15 cellular contexts compared by ENCODE assay signal in the genomic region with DNA sequence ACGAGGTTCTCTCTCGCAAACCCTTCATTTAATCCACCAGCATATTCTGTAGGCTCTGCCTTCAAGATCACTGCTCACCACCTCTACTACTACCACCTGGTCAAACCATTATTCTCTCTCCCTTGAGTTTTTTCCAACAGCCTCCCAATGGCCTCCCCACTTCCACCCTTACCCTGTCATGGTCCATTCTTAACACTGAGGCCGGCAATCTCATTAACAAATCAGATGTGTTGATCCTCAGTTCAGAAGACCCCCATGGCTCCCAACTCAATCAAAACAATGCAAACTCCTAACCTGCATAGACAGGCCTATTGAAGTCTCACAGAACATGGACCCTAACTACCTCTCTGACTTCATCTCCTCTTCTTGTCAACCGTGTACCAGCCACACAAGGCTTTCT. TPM values are rescaled to one million over a fixed set of nuclear protein-coding genes. Genes with fewer than 3 reads are reported as not detected.
DNase-seq lines count a peak whose midpoint lies in the region; ATAC-seq and TF ChIP-seq lines count a peak whose summit lies in the region.
"Had no signal": no experiment of that assay in that cellular context is flagged by ENCODE, and none has a peak within 500 bp of the region (broad histone marks: within the 10 kb centered on the region; RNA-seq: fewer than 3 reads in every experiment).

No MANE protein-coding gene starts in this region.

- H3K27ac Mint-ChIP-seq in Caco-2 (ENCODE audit: unreplicated experiment) (peak overlapping the region; percentile 1), WTC11 (peak overlapping the region; percentile 50; the same call in 1 of the 2 replicates)

- peaks cover 57% of the 10 kb centered on the region for H3K36me3 ChIP-seq in BLaER1
- peaks cover 8% of the 10 kb centered on the region for H3K36me3 ChIP-seq in Caco-2 (ENCODE audit: control insufficient read depth, insufficient read depth, low read length)
- peaks cover 0 to 9% (median 7%) of the 10 kb centered on the region in 4 donors for H3K36me3 ChIP-seq in esophagus muscularis mucosa
- H3K36me3 ChIP-seq: ovary had no signal

- H3K4me2 ChIP-seq in BLaER1, result peak overlapping the region; percentile 88; the same call in 1 of the 2 replicates

- intact Hi-C loops in Caco-2 (cut with micrococcal nuclease; ENCODE audit: unreplicated experiment) (no loop called here), esophagus muscularis mucosa (cut with DNase I) (loop anchor here (1.0 kb wide), 1 partner anchor 23 kb away; no protein-coding TSS in a partner anchor)

- H3K27me3 ChIP-seq in BLaER1, result no peaks in the 10 kb centered on the region
- H3K27me3 ChIP-seq in Caco-2 (replicated peaks; ENCODE audit: control insufficient read depth, insufficient read depth, low read length), result no peaks in the 10 kb centered on the region
- no peaks in the 10 kb centered on the region for H3K27me3 ChIP-seq in esophagus muscularis mucosa
- H3K27me3 ChIP-seq: ovary had no signal

- H3K27me3 Mint-ChIP-seq in Caco-2 (ENCODE audit: insufficient read depth, unreplicated experiment), result no peaks in the 10 kb centered on the region
- no peaks in the 10 kb centered on the region for H3K27me3 Mint-ChIP-seq in WTC11 (ENCODE audit: low read depth)

- BruUV-seq in Caco-2 (replicated peaks; lab: Mats Ljungman, UMichigan), result no TSS peak

- ATAC-seq in WTC11 (no peak), GM21528 (IDR thresholded peaks at IDR 0.05; ENCODE audit: low FRiP score, unreplicated experiment) (no peak)
- ATAC-seq: sciatic nerve had no signal

- in situ Hi-C loops in G401 (cut with HindIII; ENCODE audit: low sequenced_read_pairs), result no loop called here

- H3K9me3 Mint-ChIP-seq in Caco-2 (ENCODE audit: unreplicated experiment) (no peaks in the 10 kb centered on the region), WTC11 (no peaks in the 10 kb centered on the region)

- peaks cover 1% of the 10 kb centered on the region for H3K36me3 Mint-ChIP-seq in Caco-2 (ENCODE audit: insufficient read depth, unreplicated experiment)
- H3K36me3 Mint-ChIP-seq in WTC11, result peaks cover 57% of the 10 kb centered on the region

- H3K4me1 ChIP-seq in BLaER1, result peaks cover 39% of the 10 kb centered on the region
- peaks cover 13% of the 10 kb centered on the region for H3K4me1 ChIP-seq in Caco-2
- peaks cover 24 to 30% (median 27%) of the 10 kb centered on the region in 4 donors for H3K4me1 ChIP-seq in esophagus muscularis mucosa

- peaks cover 16% of the 10 kb centered on the region for H4K20me1 ChIP-seq in BLaER1

- H3K4me3 Mint-ChIP-seq in Caco-2 (ENCODE audit: unreplicated experiment), result peak overlapping the region; percentile 6
- H3K4me3 Mint-ChIP-seq in WTC11, result no peak overlapping the region

- no peak for TF ChIP-seq CTCF in Caco-2 (IDR thresholded peaks at IDR 0.05; ENCODE audit: insufficient read depth in 1 of 2, low read depth in 1 of 2, low read length in 1 of 2, severe bottlenecking in 1 of 2, unreplicated experiment in 1 of 2)
- no peak for TF ChIP-seq CTCF in WTC11 (IDR thresholded peaks at IDR 0.05)
- no peak for TF ChIP-seq CTCF in esophagus muscularis mucosa (IDR thresholded peaks at IDR 0.05)

- no peak overlapping the region for H3K4me3 ChIP-seq in BLaER1
- no peak overlapping the region for H3K4me3 ChIP-seq in Caco-2 (ENCODE audit: low read depth, low read length)
- H3K4me3 ChIP-seq in esophagus muscularis mucosa, result no peak overlapping the region
- H3K4me3 ChIP-seq: ovary had no signal

- 89% methylated on average over 4 of the region's 4 CpGs for WGBS in esophagus muscularis mucosa

- no peak for TF ChIP-seq EP300 in esophagus muscularis mucosa (IDR thresholded peaks at IDR 0.05)

- POLR2A ChIA-PET in Caco-2 (lab: Charles Lee) (no interaction called here), WTC11 (lab: Charles Lee) (no interaction called here)

- H3K4me1 Mint-ChIP-seq in Caco-2 (ENCODE audit: low read depth, unreplicated experiment) (peaks cover 27% of the 10 kb centered on the region), WTC11 (peaks cover 29% of the 10 kb centered on the region)

- CTCF ChIA-PET in Caco-2 (lab: Charles Lee), result no interaction called here
- CTCF ChIA-PET in WTC11 (lab: Charles Lee), result no interaction called here

- no peak overlapping the region for H3K9ac ChIP-seq in BLaER1

- DNase-seq in Caco-2, result peak in 1 of 2 experiments; percentile 10
- no peak for DNase-seq in WTC11 (ENCODE audit: low spot score)
- DNase-seq in esophagus muscularis mucosa (ENCODE audit: extremely low spot score), result peak; percentile 53
- DNase-seq in G401 (ENCODE audit: low spot score), result no peak
- no peak for DNase-seq in amniotic stem cell (lab: John Stamatoyannopoulos, UW)
- DNase-seq: activated CD8-positive, alpha-beta memory T cell treated with anti-CD3 and anti-CD28 coated beads for 24 hours; activated effector memory CD4-positive, alpha-beta T cell treated with Interleukin-2 at 50 U/mL for 16 hours; aorta; NCI-H1694; NK-92 treated with Interleukin-12 subunit alpha and Interleukin-12 subunit beta, amount 100 ng/mL, for 24 hours; ovary had no signal

- no peak for TF ChIP-seq POLR2A in esophagus muscularis mucosa (IDR thresholded peaks at IDR 0.05; ENCODE audit: low read depth)

- no peaks in the 10 kb centered on the region for H3K9me3 ChIP-seq in BLaER1
- no peaks in the 10 kb centered on the region for H3K9me3 ChIP-seq in Caco-2
- H3K9me3 ChIP-seq in esophagus muscularis mucosa, result no peaks in the 10 kb centered on the region
- H3K9me3 ChIP-seq: ovary had no signal

- H3K27ac ChIP-seq in BLaER1 (no peak overlapping the region), esophagus muscularis mucosa (replicated peaks in 1 of 4) (no peak overlapping the region)
- H3K27ac ChIP-seq: ovary had no signal

TF ChIP-seq in WTC11, 78 proteins besides CTCF, POLR2A, EP300 and RAD21:
- TF ChIP-seq GRHL2 (CRISPR knock-in tag; IDR thresholded peaks at IDR 0.05; ENCODE audit: insufficient replicate concordance, severe bottlenecking), result no peak
- TF ChIP-seq ERG (CRISPR knock-in tag; IDR thresholded peaks at IDR 0.05), result no peak
- no peak for TF ChIP-seq ZNF263 (CRISPR knock-in tag; IDR thresholded peaks at IDR 0.05; ENCODE audit: low read depth)
- TF ChIP-seq ETV6 (CRISPR knock-in tag; IDR thresholded peaks at IDR 0.05), result no peak
- TF ChIP-seq NR2C2 (CRISPR knock-in tag; IDR thresholded peaks at IDR 0.05), result no peak
- TF ChIP-seq ZNF671 (CRISPR knock-in tag; IDR thresholded peaks at IDR 0.05), result no peak
- no peak for TF ChIP-seq TP53 (CRISPR knock-in tag; IDR thresholded peaks at IDR 0.05)
- no peak for TF ChIP-seq ZNF232 (CRISPR knock-in tag; IDR thresholded peaks at IDR 0.05)
- TF ChIP-seq NFYB (CRISPR knock-in tag; conservative IDR thresholded peaks at IDR 0.05; ENCODE audit: low read depth), result no peak
- TF ChIP-seq ATF1 (CRISPR knock-in tag; IDR thresholded peaks at IDR 0.05), result no peak
- TF ChIP-seq, protein P1, sequence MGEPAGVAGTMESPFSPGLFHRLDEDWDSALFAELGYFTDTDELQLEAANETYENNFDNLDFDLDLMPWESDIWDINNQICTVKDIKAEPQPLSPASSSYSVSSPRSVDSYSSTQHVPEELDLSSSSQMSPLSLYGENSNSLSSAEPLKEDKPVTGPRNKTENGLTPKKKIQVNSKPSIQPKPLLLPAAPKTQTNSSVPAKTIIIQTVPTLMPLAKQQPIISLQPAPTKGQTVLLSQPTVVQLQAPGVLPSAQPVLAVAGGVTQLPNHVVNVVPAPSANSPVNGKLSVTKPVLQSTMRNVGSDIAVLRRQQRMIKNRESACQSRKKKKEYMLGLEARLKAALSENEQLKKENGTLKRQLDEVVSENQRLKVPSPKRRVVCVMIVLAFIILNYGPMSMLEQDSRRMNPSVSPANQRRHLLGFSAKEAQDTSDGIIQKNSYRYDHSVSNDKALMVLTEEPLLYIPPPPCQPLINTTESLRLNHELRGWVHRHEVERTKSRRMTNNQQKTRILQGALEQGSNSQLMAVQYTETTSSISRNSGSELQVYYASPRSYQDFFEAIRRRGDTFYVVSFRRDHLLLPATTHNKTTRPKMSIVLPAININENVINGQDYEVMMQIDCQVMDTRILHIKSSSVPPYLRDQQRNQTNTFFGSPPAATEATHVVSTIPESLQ (CRISPR knock-in tag; IDR thresholded peaks at IDR 0.05), result no peak

RNA-seq across cellular contexts. Expression of gene AURKA, which starts 2.2 kb away (rescaled TPM):
- total RNA-seq in Caco-2 (2022) (216 and 233 TPM in 2 replicates), WTC11 (2021) (89.1 to 103 TPM (median 89.9 TPM) in 3 replicates), esophagus muscularis mucosa (1 to 10 TPM in 3 of 4 donors, under 1 TPM in 1; 0.66 to 2.1 (median 1.4) TPM)
- total RNA-seq in G401 (2014; rRNA removed; shearing (Covaris generic)), result 65.2 and 100 TPM in 2 replicates

RNA-seq across cellular contexts. Expression of gene CSTF1, which starts 2.6 kb away (rescaled TPM):
- 97.0 and 101 TPM in 2 replicates for total RNA-seq in Caco-2 (2022)
- total RNA-seq in WTC11 (2021), result 53.9 to 58.5 TPM (median 54.2 TPM) in 3 replicates
- total RNA-seq in esophagus muscularis mucosa, result 10 to 100 TPM; 16.2 to 22.9 (median 20.7) TPM
- 54.6 and 76.4 TPM in 2 replicates for total RNA-seq in G401 (2014; rRNA removed; shearing (Covaris generic))

RNA-seq across cellular contexts. Expression of gene CASS4, which starts 22.3 kb away (rescaled TPM):
- total RNA-seq in Caco-2 (2022), result 0.64 and 0.67 TPM in 2 replicates
- 0.11 to 0.14 TPM (median 0.13 TPM) in 3 replicates for total RNA-seq in WTC11 (2021)
- 1 to 10 TPM; 3.1 to 8.1 (median 5.4) TPM for total RNA-seq in esophagus muscularis mucosa
- 0.51 TPM in 1 of 2 replicates, not detected in the other for total RNA-seq in G401 (2014; rRNA removed; shearing (Covaris generic))
- total RNA-seq: MCF 10A had no signal

RNA-seq across cellular contexts. Expression of gene FAM210B, which starts 31.0 kb away (rescaled TPM):
- total RNA-seq in Caco-2 (2022) (20.5 and 21.1 TPM in 2 replicates), WTC11 (2021) (16.5 to 19.1 TPM (median 16.5 TPM) in 3 replicates), esophagus muscularis mucosa (10 to 100 TPM; 48.2 to 75.0 (median 54.5) TPM)
- total RNA-seq in G401 (2014; rRNA removed; shearing (Covaris generic)), result 18.3 and 20.4 TPM in 2 replicates

Comparison
In these comparisons a context has a peak if more than half of its experiments do, and no peak if none do; other contexts are left out.
1. RNA of gene AURKA, which starts 2.2 kb away (total RNA-seq): 216 to 233 TPM in Caco-2, 89.1 to 103 TPM in WTC11 and 65.2 to 100 TPM in G401; 0.66 to 2.1 TPM in esophagus muscularis mucosa; every median in the first group is over 10 times any median in the second.